In the genomic region with DNA sequence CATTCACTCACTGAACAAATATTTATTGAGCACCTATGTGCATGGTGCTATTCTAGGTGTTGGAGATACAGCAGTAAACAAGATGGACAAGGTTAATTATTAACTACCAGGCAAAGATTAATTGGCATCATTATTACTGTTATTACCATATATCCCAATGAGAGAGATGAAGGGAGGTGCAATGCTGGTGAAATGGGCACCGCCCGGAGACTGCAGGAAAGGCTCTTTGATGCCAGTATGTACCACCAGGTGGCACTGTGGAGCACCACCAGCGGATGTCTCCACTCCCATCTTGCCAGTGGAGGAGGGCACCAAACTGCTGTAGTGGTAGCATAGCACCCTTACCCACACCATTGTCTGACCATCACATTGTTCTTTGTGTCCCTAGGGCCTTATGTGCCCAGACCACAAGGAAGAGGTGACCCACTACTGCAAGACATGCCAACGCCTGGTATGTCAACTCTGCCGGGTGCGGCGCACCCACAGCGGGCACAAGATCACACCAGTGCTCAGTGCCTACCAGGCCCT, we compare ENCODE assay signal across 8 cellular contexts. TPM values are rescaled to one million over a fixed set of nuclear protein-coding genes. Genes with fewer than 3 reads are reported as not detected.
DNase-seq lines count a peak whose midpoint lies in the region; ATAC-seq and TF ChIP-seq lines count a peak whose summit lies in the region.

No MANE protein-coding gene starts in this region.

- TF ChIP-seq POLR2A in breast epithelium (IDR thresholded peaks at IDR 0.05), result no peak

- TF ChIP-seq CTCF in AG09309 (IDR thresholded peaks at IDR 0.05; ENCODE audit: control insufficient read depth, insufficient read depth, low read depth, low read length, missing control alignments) (peak; percentile 91), WERI-Rb-1 (IDR thresholded peaks at IDR 0.05; ENCODE audit: low read depth, low read length) (peak; percentile 100), breast epithelium (IDR thresholded peaks at IDR 0.05) (peak; percentile 93 to 97 (median 94))

- intact Hi-C loops in breast epithelium (cut with DNase I; ENCODE audit: low total_unique reads), result no loop called here

- H3K27me3 ChIP-seq in WERI-Rb-1 (ENCODE audit: insufficient read depth, low read depth, severe bottlenecking) (no peaks in the 10 kb centered on the region), breast epithelium (no peaks in the 10 kb centered on the region)

- H3K36me3 ChIP-seq in WERI-Rb-1, result peaks cover 32% of the 10 kb centered on the region
- no peaks in the 10 kb centered on the region for H3K36me3 ChIP-seq in breast epithelium

- no peaks in the 10 kb centered on the region for H3K9me3 ChIP-seq in WERI-Rb-1 (ENCODE audit: severe bottlenecking)
- no peaks in the 10 kb centered on the region for H3K9me3 ChIP-seq in breast epithelium

- peaks cover 0 to 16% of the 10 kb centered on the region in 2 donors for H3K4me1 ChIP-seq in breast epithelium

- H3K4me3 ChIP-seq in AG09309 (ENCODE audit: control insufficient read depth, low read depth, low read length), result no peak overlapping the region
- no peak overlapping the region for H3K4me3 ChIP-seq in WERI-Rb-1 (ENCODE audit: low read depth, low read length)
- H3K4me3 ChIP-seq in breast epithelium, result peak overlapping the region in 1 of 3 donors; percentile 26

- DNase-seq in AG09309 (ENCODE audit: low read depth) (no peak), GOT3 (lab: John Stamatoyannopoulos, UW) (peak; percentile 59), NCI-H226 (peak; percentile 68), WERI-Rb-1 (peak; percentile 94), breast epithelium (ENCODE audit: low spot score in 2 of 2) (peak; percentile 78 to 91), iris pigment epithelial cell (ENCODE audit: low read depth) (peak; percentile 49)
- DNase-seq in stimulated activated CD4-positive, alpha-beta T cell treated with anti-CD3 and anti-CD28 coated beads, Interleukin-1b, Interleukin-23, amount 100 ng/mL, for 24 hours (ENCODE audit: low read depth in 4 of 4, low spot score in 1 of 4), result peak; percentile 76 to 87 (median 80)

- no peak for ATAC-seq in HG03432 (IDR thresholded peaks at IDR 0.05; ENCODE audit: unreplicated experiment)

- H3K27ac ChIP-seq in WERI-Rb-1 (no peak overlapping the region), breast epithelium (peak overlapping the region; percentile 85 to 94)

RNA-seq across cellular contexts. Expression of a gene that starts 3.0 kb away (rescaled TPM):
- total RNA-seq in breast epithelium, result 1 to 10 TPM in 1 of 3 donors, under 1 TPM in 1, not detected in 1; 0.98 to 1.5 TPM

RNA-seq across cellular contexts. Expression of a gene that starts 3.5 kb away (rescaled TPM):
- 100 to 1,000 TPM; 104 to 147 (median 131) TPM for total RNA-seq in breast epithelium

RNA-seq across cellular contexts. Expression of a gene that starts 31.1 kb away (rescaled TPM):
- total RNA-seq in breast epithelium, result 10 to 100 TPM; 17.3 to 27.5 (median 25.9) TPM

RNA-seq across cellular contexts. Expression of a gene that starts 31.9 kb away (rescaled TPM):
- 10 to 100 TPM; 41.1 to 50.8 (median 44.8) TPM for total RNA-seq in breast epithelium

RNA-seq across cellular contexts. Expression of a gene that starts 36.3 kb away (rescaled TPM):
- total RNA-seq in breast epithelium, result 10 to 100 TPM; 53.7 to 69.4 (median 68.2) TPM
